Comparison of ENCODE assay signal across 28 cellular contexts in genomic region chr2:112148477-112148876, GRCh38. TPM values are rescaled to one million over a fixed set of nuclear protein-coding genes. Genes with fewer than 3 reads are reported as not detected.
A peak's percentile ranks its signal among the peaks of the same experiment; 100 is the strongest.
DNase-seq lines count a peak whose midpoint lies in the region; ATAC-seq and TF ChIP-seq lines count a peak whose summit lies in the region.
"Had no signal": no experiment of that assay in that cellular context is flagged by ENCODE, and none has a peak within 500 bp of the region (broad histone marks: within the 10 kb centered on the region; RNA-seq: fewer than 3 reads in every experiment).

No MANE protein-coding gene starts in this region.

- intact Hi-C loops in left ventricle myocardium inferior (cut with micrococcal nuclease): no loop called here
- intact Hi-C loops in left ventricle myocardium superior (cut with micrococcal nuclease): no loop called here

- TF ChIP-seq CTCF in left ventricle myocardium inferior (IDR thresholded peaks at IDR 0.05; ENCODE audit: borderline replicate concordance) (no peak), osteocyte (IDR thresholded peaks at IDR 0.05) (no peak)

- H3K27ac ChIP-seq in left ventricle myocardium inferior (replicated peaks): peak overlapping the region; percentile 70
- H3K27ac ChIP-seq: ovary, Peyer's patch, SJCRH30 had no signal

- H3K4me1 ChIP-seq in left ventricle myocardium inferior (peaks cover 8% of the 10 kb centered on the region), adipocyte (ENCODE audit: control insufficient read depth, insufficient read depth, low read length) (peaks cover 54% of the 10 kb centered on the region)
- H3K4me1 ChIP-seq: ascending aorta, Peyer's patch, SJCRH30 had no signal

- H3K4me3 ChIP-seq in left ventricle myocardium inferior (no peak overlapping the region), adipocyte (ENCODE audit: low read length) (peak overlapping the region; percentile 51)
- H3K4me3 ChIP-seq: ascending aorta, ovary, Peyer's patch, SJCRH30 had no signal

- no peak overlapping the region for H3K4me3 Mint-ChIP-seq in osteocyte (ENCODE audit: unreplicated experiment)
- H3K4me3 Mint-ChIP-seq: activated naive CD8-positive, alpha-beta T cell; activated T-helper 1 cell treated with anti-CD3 and anti-CD28 coated beads, Interleukin-12 subunit alpha, Interleukin-12 subunit beta, Interleukin-2, Interleukin-4 antibody, amounts not matched to agents 30 ng/mL and 10 ng/mL and 1 ng/mL, durations not matched to agents 14 hours and 24 hours and 36 hours; naive thymus-derived CD4-positive, alpha-beta T cell had no signal

- no peaks in the 10 kb centered on the region for H3K36me3 Mint-ChIP-seq in osteocyte (ENCODE audit: unreplicated experiment)
- H3K36me3 Mint-ChIP-seq: activated naive CD8-positive, alpha-beta T cell; naive thymus-derived CD4-positive, alpha-beta T cell had no signal

- H3K4me1 Mint-ChIP-seq in osteocyte (ENCODE audit: unreplicated experiment): peaks cover 24% of the 10 kb centered on the region

- H3K36me3 ChIP-seq in left ventricle myocardium inferior (no peaks in the 10 kb centered on the region), adipocyte (ENCODE audit: control insufficient read depth, insufficient read depth, low read length, severe bottlenecking) (no peaks in the 10 kb centered on the region)
- H3K36me3 ChIP-seq: ascending aorta, ovary, Peyer's patch, SJCRH30 had no signal

- H3K9ac ChIP-seq in adipocyte (ENCODE audit: low read length): peak overlapping the region; percentile 74

- H3K27ac Mint-ChIP-seq in osteocyte (ENCODE audit: unreplicated experiment): no peak overlapping the region
- H3K27ac Mint-ChIP-seq: activated naive CD8-positive, alpha-beta T cell; activated T-helper 1 cell treated with anti-CD3 and anti-CD28 coated beads, Interleukin-12 subunit alpha, Interleukin-12 subunit beta, Interleukin-2, Interleukin-4 antibody, amounts not matched to agents 30 ng/mL and 10 ng/mL and 1 ng/mL, durations not matched to agents 14 hours and 24 hours and 36 hours had no signal

- H3K9me3 ChIP-seq in left ventricle myocardium inferior (replicated peaks) (no peaks in the 10 kb centered on the region), adipocyte (ENCODE audit: control insufficient read depth, low read length) (no peaks in the 10 kb centered on the region)
- H3K9me3 ChIP-seq: ascending aorta, ovary, Peyer's patch, SJCRH30 had no signal

- no peaks in the 10 kb centered on the region for H3K27me3 Mint-ChIP-seq in osteocyte (ENCODE audit: unreplicated experiment)
- H3K27me3 Mint-ChIP-seq: activated naive CD8-positive, alpha-beta T cell had no signal

- no peak for DNase-seq in left ventricle myocardium inferior
- no peak for DNase-seq in left ventricle myocardium superior
- no peak for DNase-seq in adipocyte (ENCODE audit: low read depth)
- peak; percentile 62 for DNase-seq in osteocyte (ENCODE audit: extremely low spot score, unreplicated experiment)
- no peak for DNase-seq in activated gamma-delta T cell treated with Interleukin-2 at 50 U/mL for 16 hours
- DNase-seq in dermis blood vessel endothelial cell: no peak
- DNase-seq: ACHN; activated CD4-positive, alpha-beta T cell treated with anti-CD3 and anti-CD28 coated beads for 1 hour; C1 segment of cervical spinal cord; Calu3; central memory CD4-positive, alpha-beta T cell; left cardiac atrium; naive thymus-derived CD4-positive, alpha-beta T cell; NCI-H1048; NCI-H187 treated with DMSO at 0.1 percent for 48 hours; NCI-H526 treated with DMSO at 0.1 percent for 48 hours; SJCRH30; stimulated activated CD4-positive, alpha-beta T cell treated with anti-CD3 and anti-CD28 coated beads, Interleukin-12 subunit alpha, Interleukin-12 subunit beta, amount 100 ng/mL, for 4 hours; T-helper 1 cell had no signal

- H3K9me3 Mint-ChIP-seq in osteocyte (ENCODE audit: unreplicated experiment): no peaks in the 10 kb centered on the region
- H3K9me3 Mint-ChIP-seq: activated T-helper 1 cell treated with anti-CD3 and anti-CD28 coated beads, Interleukin-12 subunit alpha, Interleukin-12 subunit beta, Interleukin-2, Interleukin-4 antibody, amounts not matched to agents 30 ng/mL and 10 ng/mL and 1 ng/mL, durations not matched to agents 14 hours and 24 hours and 36 hours had no signal

- ATAC-seq in left ventricle myocardium superior: no peak
- ATAC-seq in HG02798 (IDR thresholded peaks at IDR 0.05; ENCODE audit: poor library complexity, unreplicated experiment): no peak
- no peak for ATAC-seq in HG03571 (IDR thresholded peaks at IDR 0.05; ENCODE audit: unreplicated experiment)
- ATAC-seq: HCT116; HepG2; naive thymus-derived CD4-positive, alpha-beta T cell had no signal

- H3K27me3 ChIP-seq in left ventricle myocardium inferior (ENCODE audit: low read depth): no peaks in the 10 kb centered on the region
- no peaks in the 10 kb centered on the region for H3K27me3 ChIP-seq in adipocyte (replicated peaks; ENCODE audit: control insufficient read depth, insufficient read depth, low read length)
- H3K27me3 ChIP-seq: ascending aorta, ovary, Peyer's patch, SJCRH30 had no signal

RNA-seq across cellular contexts. Expression of gene FBLN7, which starts 10.3 kb away (rescaled TPM):
- 0.60 TPM for total RNA-seq in left ventricle myocardium inferior
- total RNA-seq in left ventricle myocardium superior: 0.32 TPM
- 3.9 and 4.1 TPM in 2 replicates for total RNA-seq in osteocyte
- total RNA-seq in dermis blood vessel endothelial cell: 2.4 and 3.3 TPM in 2 replicates
